In the genomic region with DNA sequence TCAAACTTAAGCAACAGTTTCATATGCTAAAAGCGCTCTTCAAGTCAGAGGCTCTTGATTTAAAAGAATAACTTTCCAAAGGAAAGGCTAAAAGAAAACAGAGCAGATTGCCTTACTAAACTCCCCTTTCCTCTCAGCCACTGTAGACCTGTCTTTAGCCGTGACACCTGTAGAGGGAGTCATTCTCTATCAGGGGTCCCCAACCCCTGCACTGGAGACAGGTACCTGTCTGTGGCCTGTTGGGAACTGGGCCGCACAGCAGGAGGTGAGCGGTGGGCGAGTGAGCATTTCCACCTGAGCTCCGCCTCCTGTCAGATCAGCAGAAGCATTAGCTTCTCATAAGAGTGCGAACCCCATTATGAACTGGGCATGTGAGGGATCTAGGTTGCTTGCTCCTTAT, we compare ENCODE assay signal across 30 cellular contexts. TPM values are rescaled to one million over a fixed set of nuclear protein-coding genes. Genes with fewer than 3 reads are reported as not detected.
DNase-seq lines count a peak whose midpoint lies in the region; ATAC-seq and TF ChIP-seq lines count a peak whose summit lies in the region.
"Had no signal": no experiment of that assay in that cellular context is flagged by ENCODE, and none has a peak within 500 bp of the region (broad histone marks: within the 10 kb centered on the region; RNA-seq: fewer than 3 reads in every experiment).

No MANE protein-coding gene starts in this region.

- H3K4me1 Mint-ChIP-seq in neural progenitor cell (peaks cover under 1% of the 10 kb centered on the region), osteocyte (ENCODE audit: unreplicated experiment) (peaks cover 9% of the 10 kb centered on the region)
- no peaks in the 10 kb centered on the region for H3K4me1 Mint-ChIP-seq in stimulated activated memory B cell treated with anti-CD40 and anti-IgM and Interleukin-4, amounts not matched to agents 10 μg/mL and 1 μg/mL and 100 μg/mL, for 72 hours
- H3K4me1 Mint-ChIP-seq: activated CD4-positive, alpha-beta memory T cell treated with anti-CD3 and anti-CD28 coated beads, Interleukin-2, amount 10 ng/mL, durations not matched to agents 7 days and 5 days; activated naive CD8-positive, alpha-beta T cell treated with anti-CD3 and anti-CD28 coated beads for 36 hours; B cell had no signal

- H3K36me3 Mint-ChIP-seq in neural progenitor cell (no peaks in the 10 kb centered on the region), osteocyte (ENCODE audit: unreplicated experiment) (no peaks in the 10 kb centered on the region)
- H3K36me3 Mint-ChIP-seq in stimulated activated memory B cell treated with anti-CD40 and anti-IgM and Interleukin-4, amounts not matched to agents 10 μg/mL and 1 μg/mL and 100 μg/mL, for 72 hours, result peaks cover 15% of the 10 kb centered on the region
- H3K36me3 Mint-ChIP-seq: activated naive CD8-positive, alpha-beta T cell treated with anti-CD3 and anti-CD28 coated beads for 36 hours had no signal

- CTCF ChIA-PET in SK-N-SH (lab: Yijun Ruan, JAX), result no interaction called here

- H3K27me3 Mint-ChIP-seq in neural progenitor cell (ENCODE audit: insufficient read depth, low read depth), result peaks cover 2% of the 10 kb centered on the region
- H3K27me3 Mint-ChIP-seq in osteocyte (ENCODE audit: unreplicated experiment), result no peaks in the 10 kb centered on the region
- H3K27me3 Mint-ChIP-seq in stimulated activated memory B cell treated with anti-CD40 and anti-IgM and Interleukin-4, amounts not matched to agents 10 μg/mL and 1 μg/mL and 100 μg/mL, for 72 hours, result no peaks in the 10 kb centered on the region
- H3K27me3 Mint-ChIP-seq: activated CD4-positive, alpha-beta memory T cell treated with anti-CD3 and anti-CD28 coated beads, Interleukin-2, amount 10 ng/mL, durations not matched to agents 7 days and 5 days; activated naive CD8-positive, alpha-beta T cell treated with anti-CD3 and anti-CD28 coated beads for 36 hours had no signal

- H3F3A ChIP-seq in SK-N-SH (replicated peaks; ENCODE audit: insufficient read depth), result no peaks in the 10 kb centered on the region
- H3F3A ChIP-seq in neural progenitor cell (ENCODE audit: low read depth), result no peaks in the 10 kb centered on the region

- H3K9me3 Mint-ChIP-seq in neural progenitor cell (no peaks in the 10 kb centered on the region), osteocyte (ENCODE audit: unreplicated experiment) (no peaks in the 10 kb centered on the region)
- no peaks in the 10 kb centered on the region for H3K9me3 Mint-ChIP-seq in stimulated activated memory B cell treated with anti-CD40 and anti-IgM and Interleukin-4, amounts not matched to agents 10 μg/mL and 1 μg/mL and 100 μg/mL, for 72 hours
- H3K9me3 Mint-ChIP-seq: activated CD4-positive, alpha-beta memory T cell treated with anti-CD3 and anti-CD28 coated beads, Interleukin-2, amount 10 ng/mL, durations not matched to agents 7 days and 5 days; activated naive CD8-positive, alpha-beta T cell treated with anti-CD3 and anti-CD28 coated beads for 36 hours; dendritic cell treated with granulocyte-macrophage colony-stimulating factor and Interleukin-4, amounts not matched to agents 40 ng/mL and 50 ng/mL, for 4 days; natural killer cell had no signal

- H4K20me1 ChIP-seq in SK-N-SH (ENCODE audit: insufficient read depth) (no peaks in the 10 kb centered on the region), Karpas-422 (ENCODE audit: insufficient read depth, low read depth, low read length) (no peaks in the 10 kb centered on the region), neural progenitor cell (ENCODE audit: low read depth) (no peaks in the 10 kb centered on the region)

- no peak for TF ChIP-seq RAD21 in SK-N-SH (IDR thresholded peaks at IDR 0.05; ENCODE audit: low read length)

- POLR2A ChIA-PET in SK-N-SH (lab: Yijun Ruan, JAX), result no interaction called here

- H3K79me2 ChIP-seq in SK-N-SH (ENCODE audit: insufficient read depth), result no peaks in the 10 kb centered on the region
- H3K79me2 ChIP-seq in Karpas-422 (ENCODE audit: low read length), result no peaks in the 10 kb centered on the region
- no peaks in the 10 kb centered on the region for H3K79me2 ChIP-seq in neural progenitor cell (ENCODE audit: low read depth)
- H3K79me2 ChIP-seq: hepatocyte had no signal

- H2AFZ ChIP-seq in SK-N-SH (ENCODE audit: low read depth) (no peak overlapping the region), Karpas-422 (ENCODE audit: low read length) (no peak overlapping the region), neural progenitor cell (replicated peaks) (no peak overlapping the region)
- H2AFZ ChIP-seq: hepatocyte had no signal

- TF ChIP-seq EP300 in SK-N-SH (IDR thresholded peaks at IDR 0.05; ENCODE audit: borderline replicate concordance in 1 of 2, low read depth in 1 of 2, low read length in 1 of 2), result no peak

- ATAC-seq in SK-N-SH treated with all-trans-retinoic acid at 6 μM for 48 hours, result no peak
- no peak for ATAC-seq in stimulated activated memory B cell treated with anti-CD40 and anti-IgM and Interleukin-4, amounts not matched to agents 10 μg/mL and 1 μg/mL and 100 μg/mL, for 72 hours
- ATAC-seq: gastrocnemius medialis, natural killer cell had no signal

- DNase-seq in SK-N-SH (no peak), Karpas-422 (peak; percentile 68), choroid plexus epithelial cell (ENCODE audit: low read depth) (no peak), neural progenitor cell (ENCODE audit: low spot score) (peak; percentile 15), osteocyte (ENCODE audit: extremely low spot score, unreplicated experiment) (no peak), cerebellar nuclear complex (lab: John Stamatoyannopoulos, UW) (no peak)
- DNase-seq: activated CD4-positive, alpha-beta memory T cell treated with anti-CD3 and anti-CD28 coated beads, Interleukin-2, amount 10 ng/mL, durations not matched to agents 7 days and 5 days; activated CD4-positive, alpha-beta T cell treated with anti-CD3 and anti-CD28 coated beads for 1 hour; activated effector memory CD4-positive, alpha-beta T cell treated with Interleukin-2 at 50 U/mL for 16 hours; activated naive CD8-positive, alpha-beta T cell treated with anti-CD3 and anti-CD28 coated beads for 36 hours; gastrocnemius medialis; islet precursor cell; natural killer cell; NCI-H1092 treated with DMSO at 0.1 percent for 48 hours; NCI-H187 treated with DMSO at 0.1 percent for 48 hours; ovary; stimulated activated CD4-positive, alpha-beta T cell treated with anti-CD3 and anti-CD28 coated beads, Interleukin-1b, Interleukin-23, amount 100 ng/mL, for 48 hours; stimulated activated CD8-positive, alpha-beta memory T cell treated with anti-CD3 and anti-CD28 coated beads, Interleukin-4, amount 100 ng/mL, for 48 hours; transverse colon had no signal

- H3K4me3 ChIP-seq in SK-N-SH (ENCODE audit: low read depth in 2 of 2, low read length in 1 of 2) (no peak overlapping the region), Karpas-422 (ENCODE audit: low read length) (no peak overlapping the region), choroid plexus epithelial cell (ENCODE audit: low read depth, low read length) (no peak overlapping the region), neural progenitor cell (no peak overlapping the region)
- H3K4me3 ChIP-seq: ascending aorta, gastrocnemius medialis, hepatocyte, ovary, right atrium auricular region, smooth muscle cell, transverse colon had no signal

- no peak overlapping the region for H3K4me2 ChIP-seq in SK-N-SH
- no peak overlapping the region for H3K4me2 ChIP-seq in Karpas-422 (ENCODE audit: low read depth, low read length, poor library complexity, severe bottlenecking)
- no peak overlapping the region for H3K4me2 ChIP-seq in neural progenitor cell
- H3K4me2 ChIP-seq: hepatocyte, smooth muscle cell had no signal

- H3K36me3 ChIP-seq in SK-N-SH (replicated peaks in 1 of 2; ENCODE audit: control insufficient read depth in 1 of 2, insufficient read depth in 2 of 2, low read length in 1 of 2), result no peaks in the 10 kb centered on the region
- no peaks in the 10 kb centered on the region for H3K36me3 ChIP-seq in Karpas-422 (ENCODE audit: insufficient read depth, low read length)
- H3K36me3 ChIP-seq in neural progenitor cell, result no peaks in the 10 kb centered on the region
- H3K36me3 ChIP-seq: ascending aorta, gastrocnemius medialis, ovary, right atrium auricular region, transverse colon had no signal

- TF ChIP-seq CTCF in SK-N-SH (IDR thresholded peaks at IDR 0.05) (peak; percentile 17; the same call in 1 of the 2 replicates), choroid plexus epithelial cell (conservative IDR thresholded peaks at IDR 0.05; ENCODE audit: low read depth, low read length) (peak; percentile 2), neural progenitor cell (IDR thresholded peaks at IDR 0.05) (peak; percentile 38), osteocyte (IDR thresholded peaks at IDR 0.05) (no peak)

- H3K27me3 ChIP-seq in SK-N-SH (ENCODE audit: insufficient read depth) (no peaks in the 10 kb centered on the region), Karpas-422 (ENCODE audit: low read length) (no peaks in the 10 kb centered on the region), neural progenitor cell (no peaks in the 10 kb centered on the region)
- H3K27me3 ChIP-seq: ascending aorta, gastrocnemius medialis, hepatocyte, ovary, right atrium auricular region, transverse colon had no signal

- WGBS in SK-N-SH (ENCODE audit: low lambda C conversion rate), result 96% methylated on average over 7 of the region's 7 CpGs

- H3K27ac ChIP-seq in SK-N-SH (ENCODE audit: low read depth in 2 of 2, low read length in 1 of 2) (no peak overlapping the region), Karpas-422 (ENCODE audit: low read length) (no peak overlapping the region), neural progenitor cell (no peak overlapping the region)
- H3K27ac ChIP-seq: ascending aorta, gastrocnemius medialis, hepatocyte, HL-60, ovary, right atrium auricular region, transverse colon had no signal

- no peak overlapping the region for H3K27ac Mint-ChIP-seq in neural progenitor cell
- H3K27ac Mint-ChIP-seq in osteocyte (ENCODE audit: unreplicated experiment), result no peak overlapping the region
- H3K27ac Mint-ChIP-seq in stimulated activated memory B cell treated with anti-CD40 and anti-IgM and Interleukin-4, amounts not matched to agents 10 μg/mL and 1 μg/mL and 100 μg/mL, for 72 hours, result no peak overlapping the region
- H3K27ac Mint-ChIP-seq: activated CD4-positive, alpha-beta memory T cell treated with anti-CD3 and anti-CD28 coated beads, Interleukin-2, amount 10 ng/mL, durations not matched to agents 7 days and 5 days; activated naive CD8-positive, alpha-beta T cell treated with anti-CD3 and anti-CD28 coated beads for 36 hours; B cell; dendritic cell treated with granulocyte-macrophage colony-stimulating factor and Interleukin-4, amounts not matched to agents 40 ng/mL and 50 ng/mL, for 4 days; natural killer cell had no signal

- no peaks in the 10 kb centered on the region for H3K9me2 ChIP-seq in SK-N-SH
- H3K9me2 ChIP-seq in Karpas-422 (replicated peaks; ENCODE audit: insufficient read depth, low read length), result no peaks in the 10 kb centered on the region

- no peaks in the 10 kb centered on the region for H3K9me3 ChIP-seq in SK-N-SH
- no peaks in the 10 kb centered on the region for H3K9me3 ChIP-seq in Karpas-422 (ENCODE audit: low read length)
- no peaks in the 10 kb centered on the region for H3K9me3 ChIP-seq in neural progenitor cell (ENCODE audit: low read depth)
- H3K9me3 ChIP-seq: ascending aorta, gastrocnemius medialis, ovary, right atrium auricular region, transverse colon had no signal

- H3K4me1 ChIP-seq in SK-N-SH (ENCODE audit: control insufficient read depth in 1 of 2, insufficient read depth in 2 of 2, low read depth in 1 of 2, low read length in 1 of 2), result peaks cover 4 to 9% of the 10 kb centered on the region in 2 experiments
- H3K4me1 ChIP-seq in Karpas-422 (ENCODE audit: low read length), result peaks cover 14% of the 10 kb centered on the region
- H3K4me1 ChIP-seq in neural progenitor cell, result no peaks in the 10 kb centered on the region
- H3K4me1 ChIP-seq: gastrocnemius medialis, transverse colon had no signal

- H3K4me3 Mint-ChIP-seq in neural progenitor cell (no peak overlapping the region), osteocyte (ENCODE audit: unreplicated experiment) (no peak overlapping the region)
- H3K4me3 Mint-ChIP-seq in stimulated activated memory B cell treated with anti-CD40 and anti-IgM and Interleukin-4, amounts not matched to agents 10 μg/mL and 1 μg/mL and 100 μg/mL, for 72 hours, result no peak overlapping the region
- H3K4me3 Mint-ChIP-seq: activated CD4-positive, alpha-beta memory T cell treated with anti-CD3 and anti-CD28 coated beads, Interleukin-2, amount 10 ng/mL, durations not matched to agents 7 days and 5 days; activated naive CD8-positive, alpha-beta T cell treated with anti-CD3 and anti-CD28 coated beads for 36 hours; B cell; dendritic cell treated with granulocyte-macrophage colony-stimulating factor and Interleukin-4, amounts not matched to agents 40 ng/mL and 50 ng/mL, for 4 days; natural killer cell had no signal

- H3K9ac ChIP-seq in SK-N-SH (no peak overlapping the region), Karpas-422 (ENCODE audit: low read length) (no peak overlapping the region), neural progenitor cell (no peak overlapping the region)

RNA-seq across cellular contexts. Expression of a gene that starts 9.6 kb away (rescaled TPM):
- 2.4 and 4.5 TPM in 2 replicates for polyA plus RNA-seq in SK-N-SH (2012; rRNA removed)
- 1.7 and 2.0 TPM in 2 replicates for polyA plus RNA-seq in SK-N-SH (2012; cell fraction: cytosol; rRNA removed)
- polyA plus RNA-seq in SK-N-SH (2012; cell fraction: nucleus; rRNA removed), result 5.2 and 9.4 TPM in 2 replicates
- total RNA-seq in Karpas-422 (2014; rRNA removed; shearing (Covaris generic); ENCODE audit: low replicate concordance), result 1.1 TPM in 1 of 2 replicates, not detected in the other
- total RNA-seq in neural progenitor cell (ENCODE audit: low replicate concordance) (not detected in 2 replicates), osteocyte (0.24 TPM in 1 of 2 replicates, not detected in the other)
- total RNA-seq: A673, SK-MEL-5 had no signal

Comparison
In these comparisons a context has a peak if more than half of its experiments do, and no peak if none do; other contexts are left out.
1. DNase-seq: peak in Karpas-422 (single experiment) and neural progenitor cell (single experiment); none in SK-N-SH (single experiment), choroid plexus epithelial cell (single experiment), osteocyte (single experiment) and cerebellar nuclear complex (0 of 2).